In the genomic region with DNA sequence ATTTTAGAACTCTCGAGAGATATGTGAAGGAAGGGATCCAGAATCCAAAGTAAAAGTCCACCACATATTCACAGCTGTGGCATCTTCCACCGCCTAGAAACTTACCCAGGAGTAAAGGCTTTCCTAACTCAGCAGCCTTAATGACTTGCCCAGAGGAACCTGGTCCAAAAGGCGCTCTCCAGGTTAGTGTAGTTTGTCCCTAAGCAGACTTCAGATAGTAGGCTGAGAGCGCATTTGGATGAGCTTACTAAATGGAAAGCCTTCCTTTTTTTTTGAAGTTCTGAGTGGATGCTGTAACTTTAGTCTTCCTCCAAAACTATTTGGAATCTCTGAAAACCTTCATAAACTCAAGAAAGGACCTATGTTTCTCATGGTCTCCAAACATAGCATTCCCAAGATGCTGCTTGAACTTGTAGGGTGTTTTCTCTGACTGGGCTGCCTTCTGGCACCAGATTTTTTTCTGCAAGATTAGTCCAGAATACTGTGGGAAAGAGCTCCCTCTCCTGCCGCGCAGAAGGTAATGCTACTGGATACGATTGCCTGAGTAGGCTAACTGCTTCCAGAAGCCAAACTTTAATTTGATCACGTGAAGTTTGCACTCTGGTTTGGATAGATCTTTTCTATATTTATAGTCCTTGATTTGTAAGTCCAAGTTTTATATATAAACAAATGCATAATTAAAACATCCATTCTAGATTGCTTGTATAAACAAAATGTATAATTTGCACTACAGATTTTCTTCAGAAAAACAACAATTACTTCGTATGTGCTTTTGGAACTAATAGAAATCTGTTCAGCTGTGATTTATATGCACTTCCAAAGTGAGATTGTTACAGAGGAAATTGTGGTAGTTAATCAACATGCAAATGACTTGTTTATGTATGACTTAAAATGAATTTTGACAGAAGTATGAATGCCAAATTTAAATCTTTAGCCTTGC, we compare ENCODE assay signal across 9 cellular contexts. TPM values are rescaled to one million over a fixed set of nuclear protein-coding genes. Genes with fewer than 3 reads are reported as not detected.
A peak's percentile ranks its signal among the peaks of the same experiment; 100 is the strongest.
DNase-seq lines count a peak whose midpoint lies in the region; ATAC-seq, FAIRE-seq and TF ChIP-seq lines count a peak whose summit lies in the region.
"Had no signal": no experiment of that assay in that cellular context is flagged by ENCODE, and none has a peak within 500 bp of the region (broad histone marks: within the 10 kb centered on the region; RNA-seq: fewer than 3 reads in every experiment).

No MANE protein-coding gene starts in this region.

- CTCF ChIA-PET in MCF 10A (lab: Yijun Ruan, JAX): interaction anchor here (0.6 to 4.2 kb wide), 37 partner anchors 9 to 1216 kb away, joined by 3 to 48 read pairs (median 3); a partner anchor contains a TSS

- no peaks in the 10 kb centered on the region for H3K9me3 ChIP-seq in keratinocyte (ENCODE audit: control insufficient read depth, low read depth, low read length)
- no peaks in the 10 kb centered on the region for H3K9me3 ChIP-seq in thyroid gland

- H3K4me1 Mint-ChIP-seq in MCF 10A (ENCODE audit: insufficient read depth, unreplicated experiment): no peaks in the 10 kb centered on the region

- BruUV-seq in MCF 10A (replicated peaks; lab: Mats Ljungman, UMichigan): no TSS peak

- H2AFZ ChIP-seq in keratinocyte (ENCODE audit: control insufficient read depth, low read length): no peak overlapping the region

- no peak overlapping the region for H3K4me3 ChIP-seq in keratinocyte (ENCODE audit: control insufficient read depth in 2 of 3, extremely low read depth in 1 of 3, insufficient read depth in 2 of 3, low read depth in 1 of 3, low read length in 3 of 3)
- no peak overlapping the region for H3K4me3 ChIP-seq in thyroid gland (replicated peaks in 1 of 3)

- intact Hi-C loops in MCF 10A (cut with micrococcal nuclease): loop anchor here (1.0 to 2.0 kb wide), 5 partner anchors 20 to 986 kb away; a partner anchor contains a TSS
- intact Hi-C loops in thyroid gland (cut with DNase I): no loop called here

- no peaks in the 10 kb centered on the region for H3K9me3 Mint-ChIP-seq in MCF 10A (ENCODE audit: unreplicated experiment)

- H3K36me3 ChIP-seq in keratinocyte (ENCODE audit: control insufficient read depth in 2 of 2, extremely low read depth in 1 of 2, insufficient read depth in 2 of 2, low read length in 2 of 2): no peaks in the 10 kb centered on the region
- no peaks in the 10 kb centered on the region for H3K36me3 ChIP-seq in thyroid gland

- dilution Hi-C loops in keratinocyte (cut with MboI; ENCODE audit: extremely low pct_ligation_motif_present, low sequenced_read_pairs): no loop called here

- peak; percentile 57 for ATAC-seq in GM19468 (IDR thresholded peaks at IDR 0.05; ENCODE audit: extremely low read depth, unreplicated experiment)
- peak; percentile 78 for ATAC-seq in HG03575 (IDR thresholded peaks at IDR 0.05; ENCODE audit: extremely low read depth, insufficient number of reproducible peaks, low FRiP score, unreplicated experiment)

- WGBS in thyroid gland, 2 donors: 48 to 49% methylated on average over 9 of the region's 9 CpGs

- no peaks in the 10 kb centered on the region for H3K27me3 Mint-ChIP-seq in MCF 10A (ENCODE audit: insufficient read depth, unreplicated experiment)

- peak; percentile 63 for FAIRE-seq in keratinocyte (lab: Jason Lieb, UNC)

- H3K27ac ChIP-seq in keratinocyte (ENCODE audit: control insufficient read depth, insufficient read depth, low read length) (no peak overlapping the region), thyroid gland (no peak overlapping the region)

- H3K9ac ChIP-seq in keratinocyte (ENCODE audit: control insufficient read depth, extremely low read depth, insufficient read depth, low read length): no peak overlapping the region

- H3K4me1 ChIP-seq in keratinocyte (ENCODE audit: control insufficient read depth, extremely low read depth, insufficient read depth, low read length) (no peaks in the 10 kb centered on the region), thyroid gland (peaks cover 0 to 4% of the 10 kb centered on the region in 2 donors)

- H4K20me1 ChIP-seq in keratinocyte (ENCODE audit: control insufficient read depth, extremely low read depth, insufficient read depth, low read length): no peaks in the 10 kb centered on the region

- DNase-seq in DMS153 (lab: John Stamatoyannopoulos, UW) (peak; percentile 9), NCI-H82 (lab: John Stamatoyannopoulos, UW) (peak; percentile 79), MCF 10A (ENCODE audit: unreplicated experiment) (peak; percentile 64), keratinocyte (ENCODE audit: low read depth, low spot score) (peak; percentile 11), thyroid gland (peak; percentile 40 to 58)
- DNase-seq in activated effector memory CD4-positive, alpha-beta T cell treated with Interleukin-2 at 50 U/mL for 16 hours: no peak

- H3K4me2 ChIP-seq in keratinocyte (ENCODE audit: control insufficient read depth, extremely low read depth, insufficient read depth, low read depth, low read length): no peak overlapping the region

- H3K9me1 ChIP-seq in keratinocyte (ENCODE audit: control insufficient read depth, extremely low read depth, insufficient read depth, low read length): no peaks in the 10 kb centered on the region

- TF ChIP-seq CTCF in MCF 10A (IDR thresholded peaks at IDR 0.05; ENCODE audit: unreplicated experiment) (peak; percentile 91), keratinocyte (optimal IDR thresholded peaks at IDR 0.05 in 1 of 3, IDR thresholded peaks at IDR 0.05 in 1 of 3, conservative IDR thresholded peaks at IDR 0.05 in 1 of 3; ENCODE audit: extremely low read depth in 1 of 3, insufficient read depth in 2 of 3, low read length in 3 of 3) (peak; percentile 77 to 89 (median 85)), thyroid gland (IDR thresholded peaks at IDR 0.05) (peak in 4 of 6 experiments; percentile 36 to 85 (median 79))

- no peaks in the 10 kb centered on the region for H3K79me2 ChIP-seq in keratinocyte (ENCODE audit: control insufficient read depth, insufficient read depth, low read length)

- H3K4me3 Mint-ChIP-seq in MCF 10A (ENCODE audit: unreplicated experiment): no peak overlapping the region

- H3K27ac Mint-ChIP-seq in MCF 10A (ENCODE audit: low read depth, unreplicated experiment): no peak overlapping the region

- no peaks in the 10 kb centered on the region for H3K27me3 ChIP-seq in keratinocyte (ENCODE audit: control insufficient read depth, extremely low read depth, insufficient read depth, low read length)
- H3K27me3 ChIP-seq in thyroid gland: no peaks in the 10 kb centered on the region

- POLR2A ChIA-PET in MCF 10A (lab: Yijun Ruan, JAX): interaction anchor here (1.2 to 1.5 kb wide), 2 partner anchors 20 to 614 kb away, joined by 4 to 7 read pairs; a partner anchor contains a TSS

- TF ChIP-seq POLR2A in thyroid gland (IDR thresholded peaks at IDR 0.05): no peak

- no peaks in the 10 kb centered on the region for H3K36me3 Mint-ChIP-seq in MCF 10A (ENCODE audit: insufficient read depth, unreplicated experiment)

RNA-seq across cellular contexts. Expression of a gene that starts 19.6 kb away (rescaled TPM):
- total RNA-seq in MCF 10A (2022) (1.9 TPM in 2 replicates), thyroid gland (under 1 TPM in 3 of 4 donors, not detected in 1; 0.13 to 0.22 (median 0.20) TPM)
- polyA plus RNA-seq in keratinocyte: 0.28 to 0.91 TPM (median 0.58 TPM) in 3 replicates
- 0.96 TPM for polyA plus RNA-seq in keratinocyte (2011; ENCODE audit: low read depth)
- 0.30 and 0.35 TPM in 2 replicates for polyA plus RNA-seq in keratinocyte (2011; cell fraction: cytosol; rRNA removed)
- 2.2 and 2.7 TPM in 2 replicates for polyA plus RNA-seq in keratinocyte (2011; cell fraction: nucleus; rRNA removed)
- 1.3 and 1.7 TPM in 2 replicates for polyA plus RNA-seq in keratinocyte (2012; ENCODE audit: low replicate concordance)
- 0.93 to 1.9 TPM (median 1.7 TPM) in 3 replicates for polyA minus RNA-seq in keratinocyte
- polyA minus RNA-seq in keratinocyte (2011; cell fraction: cytosol; rRNA and poly(A)+ RNA removed): 0.96 TPM
- 3.9 and 4.9 TPM in 2 replicates for polyA minus RNA-seq in keratinocyte (2011; cell fraction: nucleus; rRNA and poly(A)+ RNA removed)
- total RNA-seq: T-helper 2 cell treated with Interferon-gamma antibody and Interleukin-4, amounts not matched to agents 100 ng/mL and 5 ng/mL, for 36 hours had no signal
